Comparison of ENCODE assay signal across 9 cellular contexts in the genomic region with DNA sequence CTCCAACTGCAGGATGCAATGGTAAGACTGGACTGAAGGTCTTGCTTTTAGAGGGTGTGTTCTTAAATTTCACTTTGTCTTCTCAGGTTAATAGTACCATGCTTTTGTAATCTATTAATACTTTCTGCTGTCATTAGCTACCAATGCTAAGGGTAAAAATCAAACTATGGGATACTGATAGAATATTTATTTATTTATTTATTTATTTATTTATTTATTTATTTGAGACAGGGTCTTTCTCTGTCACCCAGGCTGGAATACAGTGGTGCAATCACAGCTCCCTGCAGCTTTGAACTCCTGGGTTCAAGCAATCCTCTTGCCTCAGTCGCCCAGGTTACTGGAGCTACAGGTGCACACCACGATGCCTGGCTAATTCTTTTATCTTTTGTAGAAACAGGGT.
"Had no signal": no experiment of that assay in that cellular context is flagged by ENCODE, and none has a peak within 500 bp of the region (broad histone marks: within the 10 kb centered on the region; RNA-seq: fewer than 3 reads in every experiment).

No MANE protein-coding gene starts in this region.

- H3K4me1 Mint-ChIP-seq: activated naive CD4-positive, alpha-beta T cell treated with anti-CD3 and anti-CD28 coated beads, Interleukin-2, amount 50 U/mL, for 24 hours had no signal

- H3K36me3 ChIP-seq: heart left ventricle, left ventricle myocardium inferior, neural progenitor cell had no signal

- DNase-seq: activated CD4-positive, alpha-beta T cell treated with anti-CD3 and anti-CD28 coated beads, Interleukin-2, amount 50 U/mL, for 1 hour; activated CD4-positive, CD25-positive, alpha-beta regulatory T cell; cerebellar nuclear complex; left ventricle myocardium inferior; T-helper 2 cell had no signal

- H3K36me3 Mint-ChIP-seq: brain, neural progenitor cell had no signal

- H3K4me3 ChIP-seq: heart left ventricle, left ventricle myocardium inferior, neural progenitor cell had no signal

- H3K27ac ChIP-seq: left ventricle myocardium inferior, neural progenitor cell had no signal

- H3K4me1 ChIP-seq: left ventricle myocardium inferior, neural progenitor cell had no signal

- H3K27me3 Mint-ChIP-seq: activated naive CD4-positive, alpha-beta T cell treated with anti-CD3 and anti-CD28 coated beads, Interleukin-2, amount 50 U/mL, for 24 hours had no signal

- H3K9me3 Mint-ChIP-seq: activated naive CD4-positive, alpha-beta T cell treated with anti-CD3 and anti-CD28 coated beads, Interleukin-2, amount 50 U/mL, for 24 hours had no signal

- H3K27ac Mint-ChIP-seq: activated naive CD4-positive, alpha-beta T cell treated with anti-CD3 and anti-CD28 coated beads, Interleukin-2, amount 50 U/mL, for 24 hours had no signal

- H3K4me3 Mint-ChIP-seq: activated naive CD4-positive, alpha-beta T cell treated with anti-CD3 and anti-CD28 coated beads, Interleukin-2, amount 50 U/mL, for 24 hours; neural progenitor cell had no signal

- H3K27me3 ChIP-seq: neural progenitor cell had no signal
